11 cellular contexts compared by ENCODE assay signal in the genomic region with DNA sequence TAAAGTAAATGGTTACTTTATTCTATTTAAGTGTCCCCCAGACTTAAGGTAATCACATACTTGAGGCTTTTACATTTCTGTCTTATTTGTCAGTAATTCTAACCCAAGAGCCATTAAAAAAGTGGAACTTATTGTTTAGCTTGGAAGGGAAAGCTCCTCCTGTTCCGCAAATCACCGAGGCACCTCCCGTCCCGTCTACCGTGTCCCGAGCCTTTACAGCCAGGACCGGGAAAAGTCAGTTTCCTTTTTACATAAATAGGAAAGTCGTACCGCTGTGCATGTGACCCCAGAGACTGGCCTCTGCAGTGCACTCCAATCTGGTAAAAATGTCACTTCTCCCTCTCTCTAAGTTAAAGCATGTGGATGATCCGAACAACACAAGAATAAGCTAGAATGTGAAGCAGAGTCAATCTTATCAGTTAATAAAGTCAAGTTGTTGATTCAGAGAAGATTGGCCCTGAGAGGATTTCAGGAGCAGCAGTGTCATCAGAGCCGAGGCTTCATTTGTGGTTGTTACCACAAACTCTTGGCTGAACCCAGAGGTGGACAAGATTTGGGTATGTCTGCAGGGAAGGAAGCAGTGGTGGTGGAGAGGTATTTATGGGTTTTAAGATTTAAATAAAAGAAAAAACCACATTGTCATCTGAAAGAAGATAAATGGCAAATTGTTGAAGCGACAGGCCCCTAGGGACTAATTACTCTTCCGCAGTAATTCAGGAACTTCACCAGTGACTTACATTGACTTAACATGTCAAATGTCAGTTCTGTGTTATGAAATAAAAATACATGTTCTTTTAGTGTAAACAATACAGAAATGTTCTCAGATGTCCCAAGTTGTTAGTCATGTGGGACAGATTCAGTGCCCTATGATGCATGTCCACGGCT.
DNase-seq lines count a peak whose midpoint lies in the region; ATAC-seq and TF ChIP-seq lines count a peak whose summit lies in the region.
"Had no signal": no experiment of that assay in that cellular context is flagged by ENCODE, and none has a peak within 500 bp of the region (broad histone marks: within the 10 kb centered on the region; RNA-seq: fewer than 3 reads in every experiment).

No MANE protein-coding gene starts in this region.

- H3K27ac ChIP-seq in lung (ENCODE audit: low read depth in 1 of 2, low read length in 1 of 2) = peak overlapping the region in 1 of 2 donors; percentile 41
- H3K27ac ChIP-seq: PC-9 had no signal

- no peak overlapping the region for H3K4me3 ChIP-seq in AG09309 (ENCODE audit: control insufficient read depth, low read depth, low read length)
- H3K4me3 ChIP-seq in lung = no peak overlapping the region
- H3K4me3 ChIP-seq: PC-9 had no signal

- WGBS in lung, 2 donors = 15 to 32% methylated on average over 14 of the region's 14 CpGs

- no peak for ATAC-seq in lung (ENCODE audit: insufficient read depth, low FRiP score)
- ATAC-seq in HG02981 (IDR thresholded peaks at IDR 0.05; ENCODE audit: unreplicated experiment) = no peak

- DNase-seq in AG09309 (ENCODE audit: low read depth) (peak; percentile 71), HCEC 1CT (peak; percentile 12), astrocyte of the hippocampus (ENCODE audit: low read depth, low spot score) (peak; percentile 55), lung (ENCODE audit: low spot score) (peak; percentile 22), progenitor cell of endocrine pancreas (ENCODE audit: low spot score, unreplicated experiment) (no peak), 8988T (no peak), G401 (ENCODE audit: low spot score) (no peak)
- DNase-seq: midbrain, PC-9 had no signal

- no peaks in the 10 kb centered on the region for H3K36me3 Mint-ChIP-seq in progenitor cell of endocrine pancreas (ENCODE audit: insufficient read depth)
- H3K36me3 Mint-ChIP-seq: CD14-positive monocyte had no signal

- H3K4me3 Mint-ChIP-seq in progenitor cell of endocrine pancreas (ENCODE audit: low read depth) = no peak overlapping the region

- H3K4me1 ChIP-seq in lung (ENCODE audit: control insufficient read depth in 2 of 2, insufficient read depth in 2 of 2, low read length in 2 of 2) = peaks cover 0 to 17% of the 10 kb centered on the region in 2 donors

- H3K9me3 ChIP-seq in lung (ENCODE audit: control insufficient read depth in 2 of 2, insufficient read depth in 1 of 2, low read length in 1 of 2) = peaks cover 0 to 2% of the 10 kb centered on the region in 2 donors

- H3K36me3 ChIP-seq in lung (ENCODE audit: control insufficient read depth in 2 of 2, insufficient read depth in 2 of 2, low read length in 2 of 2) = no peaks in the 10 kb centered on the region

- no peaks in the 10 kb centered on the region for H3K27me3 ChIP-seq in lung (ENCODE audit: control insufficient read depth, insufficient read depth)

- no peaks in the 10 kb centered on the region for H3K9me3 Mint-ChIP-seq in progenitor cell of endocrine pancreas (ENCODE audit: low read depth)

- no peaks in the 10 kb centered on the region for H3K4me1 Mint-ChIP-seq in progenitor cell of endocrine pancreas (ENCODE audit: low read depth)

- TF ChIP-seq CTCF in AG09309 (IDR thresholded peaks at IDR 0.05; ENCODE audit: control insufficient read depth, insufficient read depth, low read depth, low read length, missing control alignments) (no peak), lung (IDR thresholded peaks at IDR 0.05; ENCODE audit: control extremely low read depth, extremely low read depth) (no peak), progenitor cell of endocrine pancreas (IDR thresholded peaks at IDR 0.05; ENCODE audit: unreplicated experiment) (no peak)

- no peak overlapping the region for H3K27ac Mint-ChIP-seq in progenitor cell of endocrine pancreas
- H3K27ac Mint-ChIP-seq: CD14-positive monocyte had no signal

- peaks cover 13% of the 10 kb centered on the region for H3K27me3 Mint-ChIP-seq in progenitor cell of endocrine pancreas

- in situ Hi-C loops in G401 (cut with HindIII; ENCODE audit: low sequenced_read_pairs) = no loop called here

Comparison
In these comparisons a context has a peak if more than half of its experiments do, and no peak if none do; other contexts are left out.
1. DNase-seq: peak in AG09309 (single experiment), HCEC 1CT (single experiment), astrocyte of the hippocampus (single experiment) and lung (single experiment); none in progenitor cell of endocrine pancreas (single experiment), 8988T (single experiment) and G401 (single experiment).